ENCODE assay signal across 8 cellular contexts in the genomic region with DNA sequence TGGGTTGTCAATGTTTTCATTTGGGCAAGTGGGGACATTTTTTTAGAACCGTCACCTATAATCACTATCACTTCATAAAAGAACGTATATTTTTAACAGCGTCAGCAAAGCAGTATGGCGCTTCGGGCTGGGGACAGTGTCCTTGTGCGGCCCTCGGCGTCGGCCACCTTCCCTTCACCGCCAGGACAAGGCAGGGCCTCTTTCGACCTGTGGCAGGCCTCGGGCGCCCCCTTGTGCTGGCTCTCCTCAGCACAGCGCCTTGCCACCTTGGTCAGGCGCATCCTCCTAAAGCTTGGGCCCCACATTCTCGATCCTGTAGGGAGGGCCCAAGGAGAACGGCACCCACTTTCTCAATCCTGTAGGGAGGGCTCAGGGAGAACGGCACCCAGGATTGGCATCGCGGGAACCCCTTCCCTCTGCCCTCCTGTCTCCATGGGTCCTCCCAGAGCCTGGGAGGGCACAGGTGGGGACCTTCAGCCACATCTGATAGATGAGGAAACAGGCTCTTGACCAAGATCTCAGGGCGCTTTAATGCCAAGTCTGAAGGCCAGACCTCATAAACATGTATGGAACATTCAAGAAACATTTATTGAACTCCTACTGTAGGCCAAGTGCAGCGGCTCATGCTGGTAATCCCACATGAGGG. TPM values are rescaled to one million over a fixed set of nuclear protein-coding genes. Genes with fewer than 3 reads are reported as not detected.
DNase-seq lines count a peak whose midpoint lies in the region; ATAC-seq and TF ChIP-seq lines count a peak whose summit lies in the region.

No MANE protein-coding gene starts in this region.

- H3K9me3 ChIP-seq in WERI-Rb-1 (ENCODE audit: severe bottlenecking) (no peaks in the 10 kb centered on the region), breast epithelium (no peaks in the 10 kb centered on the region)

- intact Hi-C loops in breast epithelium (cut with DNase I; ENCODE audit: low total_unique reads) = no loop called here

- H3K27ac ChIP-seq in WERI-Rb-1 (no peak overlapping the region), breast epithelium (peak overlapping the region; percentile 7 to 17)

- peaks cover 2% of the 10 kb centered on the region for H3K27me3 ChIP-seq in GM06990 (replicated peaks; ENCODE audit: control insufficient read depth, insufficient read depth, low read length)
- H3K27me3 ChIP-seq in WERI-Rb-1 (ENCODE audit: insufficient read depth, low read depth, severe bottlenecking) = peaks cover 9% of the 10 kb centered on the region
- no peaks in the 10 kb centered on the region for H3K27me3 ChIP-seq in breast epithelium

- no peaks in the 10 kb centered on the region for H3K36me3 ChIP-seq in GM06990 (ENCODE audit: control insufficient read depth, insufficient read depth, low read length)
- H3K36me3 ChIP-seq in WERI-Rb-1 = no peaks in the 10 kb centered on the region
- H3K36me3 ChIP-seq in breast epithelium = no peaks in the 10 kb centered on the region

- H3K4me3 ChIP-seq in GM06990 (replicated peaks; ENCODE audit: low read depth, low read length) (no peak overlapping the region), WERI-Rb-1 (ENCODE audit: low read depth, low read length) (no peak overlapping the region), breast epithelium (no peak overlapping the region)

- H3K4me1 ChIP-seq in breast epithelium = no peaks in the 10 kb centered on the region

- no peak for ATAC-seq in HG03439 (IDR thresholded peaks at IDR 0.05; ENCODE audit: unreplicated experiment)

- TF ChIP-seq POLR2A in breast epithelium (IDR thresholded peaks at IDR 0.05) = no peak

- TF ChIP-seq CTCF in GM06990 (IDR thresholded peaks at IDR 0.05; ENCODE audit: insufficient read depth, low read length, poor library complexity, severe bottlenecking) (peak; percentile 79), WERI-Rb-1 (IDR thresholded peaks at IDR 0.05; ENCODE audit: low read depth, low read length) (peak; percentile 96), breast epithelium (IDR thresholded peaks at IDR 0.05) (peak; percentile 57 to 93 (median 87))

- DNase-seq in GM06990 (ENCODE audit: extremely low read depth, insufficient read length) = peak; percentile 40
- peak; percentile 33 for DNase-seq in MV-4-11 (lab: John Stamatoyannopoulos, UW)
- peak; percentile 86 for DNase-seq in WERI-Rb-1
- peak; percentile 52 to 83 for DNase-seq in breast epithelium (ENCODE audit: low spot score in 2 of 2)
- DNase-seq in kidney tubule cell (ENCODE audit: low spot score) = peak; percentile 69
- peak; percentile 13 to 31 (median 17) for DNase-seq in stimulated activated CD4-positive, alpha-beta T cell treated with anti-CD3 and anti-CD28 coated beads, TNF-alpha, amount 100 ng/mL, for 4 hours (ENCODE audit: low read depth in 3 of 3)
- DNase-seq in cerebellar nuclear complex (lab: John Stamatoyannopoulos, UW) = no peak

RNA-seq across cellular contexts. Expression of a gene that starts 11.5 kb away (rescaled TPM):
- 10 to 100 TPM; 17.6 to 33.1 (median 30.2) TPM for total RNA-seq in breast epithelium

Comparison
In these comparisons a context has a peak if more than half of its experiments do, and no peak if none do; other contexts are left out.
1. DNase-seq: peak in GM06990 (single experiment), MV-4-11 (single experiment), WERI-Rb-1 (single experiment), breast epithelium (2 of 2), kidney tubule cell (single experiment) and stimulated activated CD4-positive, alpha-beta T cell treated with anti-CD3 and anti-CD28 coated beads, TNF-alpha, amount 100 ng/mL, for 4 hours (3 of 3); none in cerebellar nuclear complex (0 of 2).
2. Peak in every context shown above with its lines, with median percentiles within 50 percentile points of each other: CTCF ChIP-seq.